7 cellular contexts compared by ENCODE assay signal in genomic region chr14:74302160-74302628, GRCh38. TPM values are rescaled to one million over a fixed set of nuclear protein-coding genes. Genes with fewer than 3 reads are reported as not detected.
DNase-seq lines count a peak whose midpoint lies in the region; ATAC-seq, FAIRE-seq and TF ChIP-seq lines count a peak whose summit lies in the region.

No MANE protein-coding gene starts in this region.

- DNase-seq in ELR (ENCODE audit: low read depth) (peak; percentile 76), LHCN-M2 (ENCODE audit: low read depth) (peak; percentile 61), T-helper 17 cell (no peak), endothelial cell of umbilical vein (ENCODE audit: low read depth, low spot score) (peak; percentile 72), vagina (ENCODE audit: extremely low spot score in 2 of 2) (no peak)

- H3K4me1 ChIP-seq in endothelial cell of umbilical vein (ENCODE audit: control insufficient read depth, extremely low read depth, insufficient read depth, low read length): peaks cover 28% of the 10 kb centered on the region
- peaks cover 19% of the 10 kb centered on the region for H3K4me1 ChIP-seq in mononuclear cell (ENCODE audit: insufficient read depth, low read length)
- H3K4me1 ChIP-seq in vagina: peaks cover 43% of the 10 kb centered on the region

- H3K27ac ChIP-seq in endothelial cell of umbilical vein (ENCODE audit: insufficient read depth, low read depth, low read length) (peak overlapping the region; percentile 44), vagina (peak overlapping the region; percentile 92)

- POLR2A ChIA-PET in endothelial cell of umbilical vein (lab: Charles Lee): no interaction called here

- peak overlapping the region; percentile 96 for H3K4me2 ChIP-seq in endothelial cell of umbilical vein (ENCODE audit: insufficient read depth, low read length)

- peaks cover 28% of the 10 kb centered on the region for H3K4me1 Mint-ChIP-seq in T-helper 17 cell

- H3K27me3 Mint-ChIP-seq in T-helper 17 cell: no peaks in the 10 kb centered on the region

- no peaks in the 10 kb centered on the region for H3K9me3 ChIP-seq in T-helper 17 cell (ENCODE audit: control insufficient read depth, low read length, poor library complexity, severe bottlenecking)
- H3K9me3 ChIP-seq in endothelial cell of umbilical vein (replicated peaks; ENCODE audit: control insufficient read depth, insufficient read depth, low read length): no peaks in the 10 kb centered on the region
- no peaks in the 10 kb centered on the region for H3K9me3 ChIP-seq in mononuclear cell (ENCODE audit: low read depth, low read length)
- H3K9me3 ChIP-seq in vagina: no peaks in the 10 kb centered on the region

- ATAC-seq in GM21381 (IDR thresholded peaks at IDR 0.05; ENCODE audit: unreplicated experiment) (peak; percentile 38), T-helper 17 cell (peak; percentile 77)

- H3K9ac ChIP-seq in endothelial cell of umbilical vein (replicated peaks; ENCODE audit: extremely low read depth, insufficient read depth, low read length): peak overlapping the region; percentile 59

- H3K9me1 ChIP-seq in endothelial cell of umbilical vein (replicated peaks; ENCODE audit: control insufficient read depth, extremely low read depth, insufficient read depth, low read length): no peaks in the 10 kb centered on the region

- no peaks in the 10 kb centered on the region for H3K27me3 ChIP-seq in endothelial cell of umbilical vein (ENCODE audit: control insufficient read depth in 2 of 2, insufficient read depth in 2 of 2, low read length in 2 of 2)
- no peaks in the 10 kb centered on the region for H3K27me3 ChIP-seq in mononuclear cell (ENCODE audit: insufficient read depth, low read length)
- H3K27me3 ChIP-seq in vagina: no peaks in the 10 kb centered on the region

- intact Hi-C loops in endothelial cell of umbilical vein (cut with micrococcal nuclease) (no loop called here), vagina (cut with DNase I) (no loop called here)

- H3K36me3 Mint-ChIP-seq in T-helper 17 cell (ENCODE audit: low read depth): peaks cover 5% of the 10 kb centered on the region

- BruUV-seq in endothelial cell of umbilical vein (replicated peaks; lab: Mats Ljungman, UMichigan): no TSS peak

- peaks cover 34% of the 10 kb centered on the region for H3K79me2 ChIP-seq in endothelial cell of umbilical vein (ENCODE audit: control insufficient read depth, insufficient read depth, low read length)

- peaks cover 0 to 9% of the 10 kb centered on the region in 2 experiments for H3K36me3 ChIP-seq in endothelial cell of umbilical vein (ENCODE audit: control insufficient read depth in 2 of 2, extremely low read depth in 1 of 2, insufficient read depth in 2 of 2, low read length in 2 of 2)
- H3K36me3 ChIP-seq in vagina: peaks cover 0 to 24% of the 10 kb centered on the region in 2 donors

- TF ChIP-seq CTCF in endothelial cell of umbilical vein (IDR thresholded peaks at IDR 0.05; ENCODE audit: extremely low read depth in 1 of 2, insufficient read depth in 1 of 2, low read depth in 1 of 2, low read length in 2 of 2) (peak; percentile 39 to 41), vagina (IDR thresholded peaks at IDR 0.05) (peak in 2 of 3 experiments; percentile 11 to 22)

- no peak for TF ChIP-seq POLR2A in endothelial cell of umbilical vein (IDR thresholded peaks at IDR 0.05; ENCODE audit: low read depth, low read length)
- TF ChIP-seq POLR2A in vagina (IDR thresholded peaks at IDR 0.05): no peak

- dilution Hi-C loops in endothelial cell of umbilical vein (cut with MboI; ENCODE audit: extremely low pct_ligation_motif_present, low sequenced_read_pairs): no loop called here

- CTCF ChIA-PET in endothelial cell of umbilical vein (lab: Charles Lee): interaction anchor here (0.6 to 1.3 kb wide), 6 partner anchors 9 to 176 kb away, joined by 3 to 4 read pairs (median 4); no protein-coding TSS in a partner anchor

- H3K4me3 ChIP-seq in endothelial cell of umbilical vein (replicated peaks in 1 of 3; ENCODE audit: insufficient read depth in 1 of 3, low read depth in 1 of 3, low read length in 3 of 3) (peak overlapping the region; percentile 77 to 98 (median 83)), mononuclear cell (ENCODE audit: low read length) (peak overlapping the region; percentile 92), vagina (peak overlapping the region; percentile 64 to 99)

- peak overlapping the region; percentile 95 for H3K27ac Mint-ChIP-seq in T-helper 17 cell

- H3K4me3 Mint-ChIP-seq in T-helper 17 cell: peak overlapping the region; percentile 100

- no peak for FAIRE-seq in endothelial cell of umbilical vein (lab: Jason Lieb, UNC)

- no peaks in the 10 kb centered on the region for H4K20me1 ChIP-seq in endothelial cell of umbilical vein (replicated peaks; ENCODE audit: control insufficient read depth, extremely low read depth, insufficient read depth, low read length)

- peak overlapping the region; percentile 87 for H2AFZ ChIP-seq in endothelial cell of umbilical vein (ENCODE audit: low read depth, low read length)

TF ChIP-seq in endothelial cell of umbilical vein, 7 proteins besides CTCF, POLR2A, EP300 and RAD21:
- TF ChIP-seq MYC (IDR thresholded peaks at IDR 0.05; ENCODE audit: low read depth, low read length): no peak

RNA-seq across cellular contexts. Expression of gene ABCD4, which starts 0.5 kb away (rescaled TPM):
- total RNA-seq in LHCN-M2 (2014; rRNA removed): 21.0 and 22.0 TPM in 2 replicates
- polyA plus RNA-seq in LHCN-M2 (2012): 13.8 TPM
- total RNA-seq in T-helper 17 cell: 10 to 100 TPM; 63.0 to 75.0 TPM
- total RNA-seq in endothelial cell of umbilical vein: 81.6 and 84.2 TPM in 2 replicates
- polyA plus RNA-seq in endothelial cell of umbilical vein: 50.6 and 58.2 TPM in 2 replicates
- 23.9 and 30.7 TPM in 2 replicates for polyA plus RNA-seq in endothelial cell of umbilical vein (2011; cell fraction: cytosol; rRNA removed)
- 269 and 325 TPM in 2 replicates for polyA plus RNA-seq in endothelial cell of umbilical vein (2011; cell fraction: nucleus; rRNA removed)
- polyA plus RNA-seq in endothelial cell of umbilical vein (2012): 34.1 and 38.5 TPM in 2 replicates
- 64.0 and 70.6 TPM in 2 replicates for polyA minus RNA-seq in endothelial cell of umbilical vein
- 9.8 TPM for polyA minus RNA-seq in endothelial cell of umbilical vein (2011; cell fraction: cytosol; rRNA and poly(A)+ RNA removed)
- polyA minus RNA-seq in endothelial cell of umbilical vein (2011; cell fraction: nucleus; rRNA and poly(A)+ RNA removed): 88.4 and 109 TPM in 2 replicates
- total RNA-seq in mononuclear cell: 32.6 TPM
- total RNA-seq in vagina: 52.3 TPM

RNA-seq across cellular contexts. Expression of gene VRTN, which starts 46.1 kb away (rescaled TPM):
- total RNA-seq in LHCN-M2 (2014; rRNA removed) (not detected in 2 replicates), T-helper 17 cell (not detected), endothelial cell of umbilical vein (not detected in 2 replicates), mononuclear cell (not detected), vagina (not detected)
- not detected for polyA plus RNA-seq in LHCN-M2 (2012)
- polyA plus RNA-seq in endothelial cell of umbilical vein: 0.02 and 0.03 TPM in 2 replicates
- not detected in 2 replicates for polyA plus RNA-seq in endothelial cell of umbilical vein (2011; cell fraction: cytosol; rRNA removed)
- not detected in 2 replicates for polyA plus RNA-seq in endothelial cell of umbilical vein (2011; cell fraction: nucleus; rRNA removed)
- polyA plus RNA-seq in endothelial cell of umbilical vein (2012): not detected in 2 replicates
- polyA minus RNA-seq in endothelial cell of umbilical vein: not detected in 2 replicates
- not detected for polyA minus RNA-seq in endothelial cell of umbilical vein (2011; cell fraction: cytosol; rRNA and poly(A)+ RNA removed)
- not detected in 2 replicates for polyA minus RNA-seq in endothelial cell of umbilical vein (2011; cell fraction: nucleus; rRNA and poly(A)+ RNA removed)

Comparison
In these comparisons a context has a peak if more than half of its experiments do, and no peak if none do; other contexts are left out.
1. DNase-seq: peak in ELR (single experiment), LHCN-M2 (single experiment) and endothelial cell of umbilical vein (single experiment); none in T-helper 17 cell (0 of 3) and vagina (0 of 2).
2. Peak in every context shown above with its lines, with median percentiles within 50 percentile points of each other: H3K4me3 ChIP-seq.